ENCODE assay signal across 20 cellular contexts in genomic region chr2:156653670-156654069, GRCh38.
DNase-seq lines count a peak whose midpoint lies in the region; ATAC-seq and TF ChIP-seq lines count a peak whose summit lies in the region.
"Had no signal": no experiment of that assay in that cellular context is flagged by ENCODE, and none has a peak within 500 bp of the region (broad histone marks: within the 10 kb centered on the region; RNA-seq: fewer than 3 reads in every experiment).

No MANE protein-coding gene starts in this region.

- H3K36me3 ChIP-seq in PC-3 (ENCODE audit: low read depth, low read length), result no peaks in the 10 kb centered on the region
- H3K36me3 ChIP-seq: BE2C; BLaER1 treated with 17β-estradiol and CSF1 and Interleukin-3, amounts not matched to agents 10 nM and 100 nM had no signal

- no peak for ATAC-seq in PC-3
- ATAC-seq: A549 had no signal

- H3K9me2 ChIP-seq in PC-3 (replicated peaks; ENCODE audit: low read length), result no peaks in the 10 kb centered on the region

- H3K4me3 ChIP-seq in PC-3 (ENCODE audit: low read length), result no peak overlapping the region
- H3K4me3 ChIP-seq: A549; BLaER1 treated with 17β-estradiol and CSF1 and Interleukin-3, amounts not matched to agents 10 nM and 100 nM; GM23248 had no signal

- no peak overlapping the region for H3K9ac ChIP-seq in PC-3 (ENCODE audit: low read length)
- H3K9ac ChIP-seq: BLaER1 treated with 17β-estradiol and CSF1 and Interleukin-3, amounts not matched to agents 10 nM and 100 nM; GM23248 had no signal

- no peak for TF ChIP-seq CTCF in PC-3 (conservative IDR thresholded peaks at IDR 0.05; ENCODE audit: low read depth, low read length)

- H3K4me2 ChIP-seq in PC-3 (ENCODE audit: low read length), result no peak overlapping the region
- H3K4me2 ChIP-seq: A549; BLaER1 treated with 17β-estradiol and CSF1 and Interleukin-3, amounts not matched to agents 10 nM and 100 nM had no signal

- no peaks in the 10 kb centered on the region for H4K20me1 ChIP-seq in PC-3 (ENCODE audit: low read length)
- H4K20me1 ChIP-seq: BLaER1 treated with 17β-estradiol and CSF1 and Interleukin-3, amounts not matched to agents 10 nM and 100 nM had no signal

- BruUV-seq in PC-3 (replicated peaks; lab: Mats Ljungman, UMichigan), result no TSS peak

- H2AFZ ChIP-seq in PC-3 (ENCODE audit: low read length), result no peak overlapping the region
- H2AFZ ChIP-seq: GM23248 had no signal

- POLR2A ChIA-PET in PC-3 (lab: Charles Lee; ENCODE audit: unreplicated experiment), result no interaction called here

- DNase-seq in DMS53 (lab: John Stamatoyannopoulos, UW), result peak; percentile 15
- no peak for DNase-seq in DMS53 treated with DMSO at 0.1 percent for 48 hours (lab: John Stamatoyannopoulos, UW; ENCODE audit: unreplicated experiment)
- DNase-seq in HT-29 (ENCODE audit: low spot score), result peak; percentile 53
- DNase-seq in PC-3, result peak; percentile 72
- peak; percentile 12 for DNase-seq in epithelial cell of prostate (ENCODE audit: low read depth, low spot score)
- no peak for DNase-seq in activated naive CD4-positive, alpha-beta T cell treated with anti-CD3 and anti-CD28 coated beads, Interleukin-2, amount 50 U/mL, for 16 hours
- DNase-seq in cerebellum (ENCODE audit: low spot score), result no peak
- DNase-seq in NCI-H2081 treated with DMSO at 0.1 percent for 48 hours (lab: John Stamatoyannopoulos, UW), result no peak
- DNase-seq: 8988T; ACHN; AML-193; BE2C; CD4-positive, alpha-beta T cell; CD8-positive, alpha-beta memory T cell; DND-41; GM23248; H7; HCEC 1CT had no signal

- intact Hi-C loops in PC-3 (cut with micrococcal nuclease), result no loop called here

- no peaks in the 10 kb centered on the region for H3K79me2 ChIP-seq in PC-3 (ENCODE audit: low read length)

- H3F3A ChIP-seq in PC-3 (ENCODE audit: low read length, unreplicated experiment), result no peaks in the 10 kb centered on the region

- no peaks in the 10 kb centered on the region for H3K27me3 ChIP-seq in PC-3 (ENCODE audit: low read length)
- H3K27me3 ChIP-seq: BE2C; BLaER1 treated with 17β-estradiol and CSF1 and Interleukin-3, amounts not matched to agents 10 nM and 100 nM had no signal

- CTCF ChIA-PET in PC-3 (lab: Charles Lee), result no interaction called here

- H3K4me1 ChIP-seq in PC-3 (ENCODE audit: insufficient read depth, low read length), result 0 out of 2 replicates have a peak, but pooled peaks cover 8% of the 10 kb centered on the region
- H3K4me1 ChIP-seq: A549, BE2C had no signal

- no peaks in the 10 kb centered on the region for H3K9me3 ChIP-seq in PC-3 (ENCODE audit: low read length)
- H3K9me3 ChIP-seq: A549; BE2C; BLaER1 treated with 17β-estradiol and CSF1 and Interleukin-3, amounts not matched to agents 10 nM and 100 nM had no signal

- no peak overlapping the region for H3K27ac ChIP-seq in PC-3 (ENCODE audit: low read length)
- H3K27ac ChIP-seq in epithelial cell of prostate, result no peak overlapping the region
- H3K27ac ChIP-seq: A549; BLaER1 treated with 17β-estradiol and CSF1 and Interleukin-3, amounts not matched to agents 10 nM and 100 nM; GM23248 had no signal

Comparison
In these comparisons a context has a peak if more than half of its experiments do, and no peak if none do; other contexts are left out.
1. DNase-seq: peak in DMS53 (single experiment), HT-29 (single experiment), PC-3 (single experiment) and epithelial cell of prostate (single experiment); none in DMS53 treated with DMSO at 0.1 percent for 48 hours (single experiment), activated naive CD4-positive, alpha-beta T cell treated with anti-CD3 and anti-CD28 coated beads, Interleukin-2, amount 50 U/mL, for 16 hours (single experiment), cerebellum (single experiment) and NCI-H2081 treated with DMSO at 0.1 percent for 48 hours (single experiment).